Comparison of ENCODE assay signal across 25 cellular contexts in genomic region chr18:6960124-6960523, GRCh38.
"Had no signal": no experiment of that assay in that cellular context is flagged by ENCODE, and none has a peak within 500 bp of the region (broad histone marks: within the 10 kb centered on the region; RNA-seq: fewer than 3 reads in every experiment).

No MANE protein-coding gene starts in this region.

- H3K4me3 ChIP-seq: esophagus muscularis mucosa, gastroesophageal sphincter, heart left ventricle, hepatocyte, neural progenitor cell, right lobe of liver, suprapubic skin, transverse colon had no signal

- H2AFZ ChIP-seq: hepatocyte, neural progenitor cell, parathyroid adenoma had no signal

- H3K4me2 ChIP-seq: hepatocyte, neural progenitor cell had no signal

- H3K27ac ChIP-seq: esophagus muscularis mucosa, foreskin keratinocyte, gastroesophageal sphincter, heart left ventricle, hepatocyte, neural progenitor cell, parathyroid adenoma, right lobe of liver, suprapubic skin, transverse colon had no signal

- H3K4me1 ChIP-seq: esophagus muscularis mucosa, gastroesophageal sphincter, heart left ventricle, neural progenitor cell, parathyroid adenoma, right lobe of liver, suprapubic skin had no signal

- H3K79me2 ChIP-seq: hepatocyte, parathyroid adenoma had no signal

- H3K4me3 Mint-ChIP-seq: endodermal cell; naive thymus-derived CD4-positive, alpha-beta T cell; nephron; neural progenitor cell; stimulated activated naive CD8-positive, alpha-beta T cell treated with anti-CD3 and anti-CD28 coated beads, Interleukin-15, amount 100 ng/mL, for 72 hours had no signal

- DNase-seq: effector CD8-positive, alpha-beta T cell; endodermal cell; heart left ventricle; kidney; midbrain; naive thymus-derived CD4-positive, alpha-beta T cell; right lobe of liver; small intestine; stimulated activated CD4-positive, alpha-beta T cell treated with anti-CD3 and anti-CD28 coated beads, Interleukin-12 subunit alpha, Interleukin-12 subunit beta, amount 100 ng/mL, for 4 hours; stimulated activated CD4-positive, alpha-beta T cell treated with anti-CD3 and anti-CD28 coated beads, Interleukin-1b, Interleukin-23, amount 100 ng/mL, for 48 hours; stimulated activated CD4-positive, alpha-beta T cell treated with anti-CD3 and anti-CD28 coated beads, Interleukin-4, amount 100 ng/mL, for 1 hour; stimulated activated CD8-positive, alpha-beta memory T cell treated with anti-CD3 and anti-CD28 coated beads, Interleukin-4, amount 100 ng/mL, for 48 hours; stimulated activated naive CD4-positive, alpha-beta T cell; stimulated activated naive CD8-positive, alpha-beta T cell treated with anti-CD3 and anti-CD28 coated beads, Interleukin-15, amount 100 ng/mL, for 72 hours; transverse colon had no signal

- H3K27me3 ChIP-seq: esophagus muscularis mucosa, foreskin keratinocyte, gastroesophageal sphincter, heart left ventricle, hepatocyte, neural progenitor cell, right lobe of liver, suprapubic skin, transverse colon had no signal

- H3K27ac Mint-ChIP-seq: endodermal cell; naive thymus-derived CD4-positive, alpha-beta T cell; nephron; neural progenitor cell; progenitor cell of endocrine pancreas; stimulated activated naive CD8-positive, alpha-beta T cell treated with anti-CD3 and anti-CD28 coated beads, Interleukin-15, amount 100 ng/mL, for 72 hours had no signal

- H3K9me3 ChIP-seq: right lobe of liver, suprapubic skin, transverse colon had no signal

- H3K9me3 Mint-ChIP-seq: nephron had no signal

- H3K27me3 Mint-ChIP-seq: naive thymus-derived CD4-positive, alpha-beta T cell; progenitor cell of endocrine pancreas; stimulated activated naive CD8-positive, alpha-beta T cell treated with anti-CD3 and anti-CD28 coated beads, Interleukin-15, amount 100 ng/mL, for 72 hours had no signal

- H3K9ac ChIP-seq: neural progenitor cell, parathyroid adenoma had no signal

- FAIRE-seq: kidney, small intestine had no signal

- H3K4me1 Mint-ChIP-seq: endodermal cell; naive thymus-derived CD4-positive, alpha-beta T cell; nephron; neural progenitor cell; stimulated activated naive CD8-positive, alpha-beta T cell treated with anti-CD3 and anti-CD28 coated beads, Interleukin-15, amount 100 ng/mL, for 72 hours had no signal

- ATAC-seq: gastroesophageal sphincter; heart left ventricle; left lobe of liver; naive thymus-derived CD4-positive, alpha-beta T cell; right lobe of liver; stimulated activated naive CD8-positive, alpha-beta T cell treated with anti-CD3 and anti-CD28 coated beads, Interleukin-15, amount 100 ng/mL, for 72 hours had no signal

- H3K36me3 Mint-ChIP-seq: naive thymus-derived CD4-positive, alpha-beta T cell had no signal

- H3K36me3 ChIP-seq: esophagus muscularis mucosa, gastroesophageal sphincter, heart left ventricle, right lobe of liver, suprapubic skin, transverse colon had no signal
